ENCODE assay signal across 8 cellular contexts in genomic region chr1:120341756-120342155, GRCh38.
DNase-seq lines count a peak whose midpoint lies in the region; ATAC-seq, FAIRE-seq and TF ChIP-seq lines count a peak whose summit lies in the region.
"Not testable (repeated sequence)": the region's sequence is repeated elsewhere in the genome, so short reads cannot be mapped to it uniquely, and the experiment has no call there.

No MANE protein-coding gene starts in this region.

- H3K27ac ChIP-seq in GM12878 (ENCODE audit: control insufficient read depth, insufficient read depth) (peak overlapping the region; percentile 31; the same call in 1 of the 2 replicates), lower lobe of right lung (peak overlapping the region; percentile 67)

- not testable (repeated sequence) for H3K4me2 ChIP-seq in GM12878 (ENCODE audit: control insufficient read depth, insufficient read depth)

- 0% methylated on average over 13 of the region's 24 CpGs for WGBS in GM12878 (ENCODE audit: insufficient coverage, insufficient replicate concordance, low lambda C conversion rate, missing lambda C conversion rate)

- POLR2A ChIA-PET in activated CD4-positive, alpha-beta T cell treated with anti-CD3 and anti-CD28 coated beads, Interleukin-2, amount 10 ng/mL, durations not matched to agents 7 days and 5 days (lab: Charles Lee); GM12878 (lab: Charles Lee): not testable (repeated sequence)

- TSS peak; percentile 94 for BruUV-seq in GM12878 (replicated peaks; lab: Mats Ljungman, UMichigan)

- not testable (repeated sequence) for TF ChIP-seq EP300 in GM12878 (IDR thresholded peaks at IDR 0.05; ENCODE audit: borderline replicate concordance in 1 of 2, control insufficient read depth in 1 of 2, low read depth in 2 of 2, low read length in 2 of 2)

- SMC1A ChIA-PET in GM12878 (lab: Charles Lee; ENCODE audit: uncharacterized antibody, unreplicated experiment) = not testable (repeated sequence)

- H3K4me3 Mint-ChIP-seq in activated CD4-positive, alpha-beta T cell treated with anti-CD3 and anti-CD28 coated beads, Interleukin-2, amount 10 ng/mL, durations not matched to agents 7 days and 5 days = peak overlapping the region; percentile 81

- not testable (repeated sequence) for H3K9me3 Mint-ChIP-seq in activated CD4-positive, alpha-beta T cell treated with anti-CD3 and anti-CD28 coated beads, Interleukin-2, amount 10 ng/mL, durations not matched to agents 7 days and 5 days

- ATAC-seq in GM12878 (peak; percentile 63), lower lobe of right lung (peak in 1 of 2 donors; percentile 60)

- H3K4me1 ChIP-seq in GM12878 (ENCODE audit: control insufficient read depth, insufficient read depth, low read length); lower lobe of right lung: not testable (repeated sequence)

- H3K4me3 ChIP-seq in GM06990 (replicated peaks; ENCODE audit: low read depth, low read length) (peak overlapping the region; percentile 55), GM12878 (peak overlapping the region; percentile 44; the same call in 1 of the 2 replicates), fibroblast of the aortic adventitia (ENCODE audit: low read depth, low read length) (peak overlapping the region; percentile 58), lower lobe of right lung (peak overlapping the region; percentile 48)

- H3K36me3 Mint-ChIP-seq in activated CD4-positive, alpha-beta T cell treated with anti-CD3 and anti-CD28 coated beads, Interleukin-2, amount 10 ng/mL, durations not matched to agents 7 days and 5 days (ENCODE audit: low read depth) = not testable (repeated sequence)

- CTCF ChIA-PET in activated CD4-positive, alpha-beta T cell treated with anti-CD3 and anti-CD28 coated beads, Interleukin-2, amount 10 ng/mL, durations not matched to agents 7 days and 5 days (lab: Charles Lee); GM12878 (lab: Yijun Ruan, JAX): not testable (repeated sequence)

- not testable (repeated sequence) for DNase-seq in GM06990 (ENCODE audit: extremely low read depth, insufficient read length); activated CD4-positive, alpha-beta T cell treated with anti-CD3 and anti-CD28 coated beads, Interleukin-2, amount 10 ng/mL, durations not matched to agents 7 days and 5 days; GM12878 (ENCODE audit: low read depth, low spot score)
- DNase-seq in NCI-H69 (lab: John Stamatoyannopoulos, UW) = peak; percentile 64
- peak; percentile 16 for DNase-seq in fibroblast of the aortic adventitia (ENCODE audit: low read depth)
- DNase-seq in lower lobe of right lung = peak; percentile 31
- peak; percentile 3 for DNase-seq in renal cortical epithelial cell (ENCODE audit: low read depth)
- peak; percentile 43 for DNase-seq in ureter (ENCODE audit: low spot score)

- intact Hi-C loops in GM12878 (cut with micrococcal nuclease; ENCODE audit: unreplicated experiment); lower lobe of right lung (cut with DNase I): not testable (repeated sequence)

- not testable (repeated sequence) for H2AFZ ChIP-seq in GM12878 (ENCODE audit: control insufficient read depth, low read depth, low read length)

- H3K79me2 ChIP-seq in GM12878 (ENCODE audit: control insufficient read depth, insufficient read depth, low read length) = not testable (repeated sequence)

- in situ Hi-C loops in GM12878 (cut with MboI) = not testable (repeated sequence)

- TF ChIP-seq RAD21 in GM12878 (IDR thresholded peaks at IDR 0.05; ENCODE audit: insufficient read depth, low read depth, low read length) = not testable (repeated sequence)

- not testable (repeated sequence) for H3K36me3 ChIP-seq in GM06990 (ENCODE audit: control insufficient read depth, insufficient read depth, low read length); GM12878 (ENCODE audit: control insufficient read depth in 2 of 2, insufficient read depth in 2 of 2, low read length in 1 of 2); lower lobe of right lung

- not testable (repeated sequence) for FAIRE-seq in GM12878 (lab: Jason Lieb, UNC)

- TF ChIP-seq CTCF in GM06990 (IDR thresholded peaks at IDR 0.05; ENCODE audit: insufficient read depth, low read length, poor library complexity, severe bottlenecking); GM12878 (IDR thresholded peaks at IDR 0.05 in 2 of 3, conservative IDR thresholded peaks at IDR 0.05 in 1 of 3; ENCODE audit: control insufficient read depth in 2 of 3, extremely low read depth in 1 of 3, insufficient read depth in 1 of 3, low read depth in 3 of 3, low read length in 3 of 3); fibroblast of the aortic adventitia (IDR thresholded peaks at IDR 0.05; ENCODE audit: insufficient read depth, low read length); lower lobe of right lung (IDR thresholded peaks at IDR 0.05): not testable (repeated sequence)

- H3K9me3 ChIP-seq in GM12878 (replicated peaks; ENCODE audit: control insufficient read depth, insufficient read depth, low read length); lower lobe of right lung: not testable (repeated sequence)

- not testable (repeated sequence) for H3K4me1 Mint-ChIP-seq in activated CD4-positive, alpha-beta T cell treated with anti-CD3 and anti-CD28 coated beads, Interleukin-2, amount 10 ng/mL, durations not matched to agents 7 days and 5 days

- not testable (repeated sequence) for H3K27me3 Mint-ChIP-seq in activated CD4-positive, alpha-beta T cell treated with anti-CD3 and anti-CD28 coated beads, Interleukin-2, amount 10 ng/mL, durations not matched to agents 7 days and 5 days

- peak overlapping the region; percentile 39; the same call in 1 of the 2 replicates for H3K9ac ChIP-seq in GM12878 (ENCODE audit: control insufficient read depth, insufficient read depth, low read length)

- H3K27me3 ChIP-seq in GM06990 (replicated peaks; ENCODE audit: control insufficient read depth, insufficient read depth, low read length); GM12878 (replicated peaks in 1 of 2; ENCODE audit: control insufficient read depth in 2 of 2, insufficient read depth in 2 of 2, low read length in 1 of 2); lower lobe of right lung (ENCODE audit: low read depth): not testable (repeated sequence)

- H3K27ac Mint-ChIP-seq in activated CD4-positive, alpha-beta T cell treated with anti-CD3 and anti-CD28 coated beads, Interleukin-2, amount 10 ng/mL, durations not matched to agents 7 days and 5 days = peak overlapping the region; percentile 91

- H4K20me1 ChIP-seq in GM12878 (ENCODE audit: control insufficient read depth, insufficient read depth) = not testable (repeated sequence)

- RAD21 ChIA-PET in GM12878 (lab: Charles Lee; ENCODE audit: unreplicated experiment) = not testable (repeated sequence)

- not testable (repeated sequence) for TF ChIP-seq POLR2A in GM12878 (IDR thresholded peaks at IDR 0.05; ENCODE audit: low read depth, low read length)

TF ChIP-seq in GM12878, 131 proteins besides CTCF, POLR2A, EP300 and RAD21:
- TF ChIP-seq IKZF1 (conservative IDR thresholded peaks at IDR 0.05) = 0 out of 2 replicates have a peak, but pooled peaks have one; percentile 32
